In the genomic region with DNA sequence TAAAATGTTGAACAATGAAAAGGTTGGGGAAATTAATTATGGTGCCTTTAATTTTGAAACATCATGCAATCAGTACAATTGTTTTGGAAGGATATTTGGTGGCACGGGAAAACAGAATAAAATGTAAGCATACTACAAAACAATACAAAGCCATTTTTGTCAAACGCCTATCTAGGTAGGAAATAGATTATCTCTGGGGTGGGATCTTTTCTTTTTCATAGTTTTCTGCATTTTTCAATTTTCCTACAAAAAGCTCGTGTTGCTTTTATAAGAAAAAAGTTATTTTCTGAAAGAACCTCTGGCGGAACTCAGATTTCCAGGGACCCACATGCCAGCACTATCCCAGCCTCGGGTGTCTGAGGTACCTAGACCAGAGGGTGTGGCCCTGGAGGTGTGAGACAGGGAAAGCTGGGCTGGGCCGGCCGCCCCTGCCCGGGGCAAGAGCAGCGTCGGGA, we compare ENCODE assay signal across 8 cellular contexts. TPM values are rescaled to one million over a fixed set of nuclear protein-coding genes. Genes with fewer than 3 reads are reported as not detected.
DNase-seq lines count a peak whose midpoint lies in the region; ATAC-seq and TF ChIP-seq lines count a peak whose summit lies in the region.

No MANE protein-coding gene starts in this region.

- peak overlapping the region; percentile 80 for H4K91ac ChIP-seq in mesenchymal stem cell (ENCODE audit: low read length)

- H4K8ac ChIP-seq in mesenchymal stem cell (ENCODE audit: low read length), result peak overlapping the region; percentile 81

- no peaks in the 10 kb centered on the region for H3K36me3 ChIP-seq in heart right ventricle
- H3K36me3 ChIP-seq in breast epithelium, result no peaks in the 10 kb centered on the region
- no peaks in the 10 kb centered on the region for H3K36me3 ChIP-seq in mesenchymal stem cell (ENCODE audit: control insufficient read depth in 1 of 2, insufficient read depth in 2 of 2, low read depth in 1 of 2, low read length in 2 of 2)
- H3K36me3 ChIP-seq in urinary bladder (ENCODE audit: insufficient read depth), result no peaks in the 10 kb centered on the region

- H3K4ac ChIP-seq in mesenchymal stem cell (ENCODE audit: low read depth in 1 of 2, low read length in 2 of 2), result peak overlapping the region; percentile 77 to 95

- H3K14ac ChIP-seq in mesenchymal stem cell (ENCODE audit: low read length in 2 of 2), result peak overlapping the region in 1 of 2 experiments; percentile 61

- DNase-seq in heart right ventricle (no peak), Right ventricle myocardium superior (no peak), breast epithelium (ENCODE audit: low spot score in 2 of 2) (no peak), mesenchymal stem cell (no peak), posterior vena cava (ENCODE audit: low spot score) (no peak), EL (no peak)
- no peak for DNase-seq in activated CD4-positive, CD25-positive, alpha-beta regulatory T cell treated with anti-CD3 and anti-CD28 coated beads, Interleukin-2, amount 50 U/mL, for 72 hours

- peak overlapping the region in 9 of 10 donors; percentile 75 to 95 (median 89) for H3K27ac ChIP-seq in heart right ventricle
- peak overlapping the region; percentile 86 to 97 for H3K27ac ChIP-seq in breast epithelium
- H3K27ac ChIP-seq in mesenchymal stem cell (ENCODE audit: low read length, poor library complexity, severe bottlenecking), result no peak overlapping the region
- H3K27ac ChIP-seq in urinary bladder (ENCODE audit: low read depth), result peak overlapping the region; percentile 76

- TF ChIP-seq CTCF in heart right ventricle (IDR thresholded peaks at IDR 0.05) (no peak), breast epithelium (IDR thresholded peaks at IDR 0.05) (no peak)

- H3K9ac ChIP-seq in mesenchymal stem cell (ENCODE audit: low read length), result peak overlapping the region; percentile 84

- no peaks in the 10 kb centered on the region for H3K9me3 ChIP-seq in heart right ventricle
- no peaks in the 10 kb centered on the region for H3K9me3 ChIP-seq in breast epithelium
- H3K9me3 ChIP-seq in mesenchymal stem cell (ENCODE audit: control insufficient read depth, low read length), result no peaks in the 10 kb centered on the region

- peaks cover 2% of the 10 kb centered on the region for H3K79me1 ChIP-seq in mesenchymal stem cell (replicated peaks; ENCODE audit: low read length, poor library complexity, severe bottlenecking)

- peak overlapping the region; percentile 69 for H2BK5ac ChIP-seq in mesenchymal stem cell (ENCODE audit: low read depth, low read length, poor library complexity, severe bottlenecking)

- peak overlapping the region; percentile 42 for H2BK120ac ChIP-seq in mesenchymal stem cell (ENCODE audit: low read depth, low read length)

- H3K4me3 ChIP-seq in heart right ventricle (peak overlapping the region; percentile 26 to 90 (median 77)), breast epithelium (peak overlapping the region; percentile 76 to 82 (median 81)), mesenchymal stem cell (ENCODE audit: insufficient read depth in 1 of 2, low read depth in 1 of 2, low read length in 2 of 2) (peak overlapping the region; percentile 72 to 84), urinary bladder (ENCODE audit: low read depth, low read length) (peak overlapping the region; percentile 58)

- ATAC-seq in heart right ventricle (no peak), Right ventricle myocardium superior (ENCODE audit: poor library complexity) (no peak)

- H2AFZ ChIP-seq in mesenchymal stem cell (ENCODE audit: low read depth, low read length), result peak overlapping the region; percentile 85

- no peaks in the 10 kb centered on the region for H3K27me3 ChIP-seq in heart right ventricle
- H3K27me3 ChIP-seq in breast epithelium, result no peaks in the 10 kb centered on the region
- peaks cover 0 to 4% of the 10 kb centered on the region in 2 experiments for H3K27me3 ChIP-seq in mesenchymal stem cell (ENCODE audit: control insufficient read depth in 1 of 2, insufficient read depth in 1 of 2, low read length in 2 of 2)

- intact Hi-C loops in heart right ventricle (cut with DNase I) (loop anchor here in 4 of 10 donors (5.0 to 10.0 kb wide), 4 partner anchors 54 to 124 kb away; partner anchors contain the start of gene STRADA (in 1 of the 4)), Right ventricle myocardium superior (cut with DNase I) (no loop called here), breast epithelium (cut with DNase I; ENCODE audit: low total_unique reads) (no loop called here), posterior vena cava (cut with DNase I) (no loop called here)

- 10 to 15% methylated on average over 10 of the region's 10 CpGs for WGBS in heart right ventricle, 2 donors
- WGBS in mesenchymal stem cell, result 9% methylated on average over 8 of the region's 10 CpGs
- 9% methylated on average over 10 of the region's 10 CpGs for WGBS in urinary bladder

- H3K4me2 ChIP-seq in mesenchymal stem cell (ENCODE audit: low read length, poor library complexity, severe bottlenecking), result peak overlapping the region; percentile 100

- no peak for TF ChIP-seq POLR2A in breast epithelium (IDR thresholded peaks at IDR 0.05)

- peak overlapping the region; percentile 88 to 90 for H3K18ac ChIP-seq in mesenchymal stem cell (ENCODE audit: low read depth in 1 of 2, low read length in 2 of 2)

- no peak overlapping the region for H2BK12ac ChIP-seq in mesenchymal stem cell (ENCODE audit: low read length in 2 of 2)

- H3K23ac ChIP-seq in mesenchymal stem cell (ENCODE audit: low read length in 2 of 2), result no peak overlapping the region

- H2AK5ac ChIP-seq in mesenchymal stem cell (ENCODE audit: low read length, severe bottlenecking), result no peak overlapping the region

- peak overlapping the region; percentile 26 for H2BK15ac ChIP-seq in mesenchymal stem cell (ENCODE audit: low read depth, poor library complexity, severe bottlenecking)

- peaks cover 0 to 39% (median 34%) of the 10 kb centered on the region in 9 donors for H3K4me1 ChIP-seq in heart right ventricle
- H3K4me1 ChIP-seq in breast epithelium, result peaks cover 0 to 21% of the 10 kb centered on the region in 2 donors
- peaks cover 2% of the 10 kb centered on the region for H3K4me1 ChIP-seq in mesenchymal stem cell (ENCODE audit: control insufficient read depth, insufficient read depth, low read depth, low read length)
- H3K4me1 ChIP-seq in urinary bladder (ENCODE audit: insufficient read depth), result no peaks in the 10 kb centered on the region

RNA-seq across cellular contexts. Expression of gene MAP3K3, which starts 1.0 kb away (rescaled TPM):
- 10 to 100 TPM; 30.6 to 79.3 (median 50.3) TPM for total RNA-seq in heart right ventricle
- polyA plus RNA-seq in heart right ventricle, result 10 to 100 TPM; 21.1 to 29.4 TPM
- 31.3 TPM for total RNA-seq in Right ventricle myocardium superior
- 10 to 100 TPM; 44.9 to 60.0 (median 47.9) TPM for total RNA-seq in breast epithelium
- polyA plus RNA-seq in mesenchymal stem cell (2013, experiment 1 of 2), result 16.9 TPM
- 17.1 TPM for polyA plus RNA-seq in mesenchymal stem cell (2013, experiment 2 of 2)
- 40.5 TPM for total RNA-seq in urinary bladder
- 40.9 TPM for polyA plus RNA-seq in urinary bladder
- 10 to 100 TPM; 38.5 to 39.8 TPM for total RNA-seq in posterior vena cava

RNA-seq across cellular contexts. Expression of gene TACO1, which starts 20.6 kb away (rescaled TPM):
- 10 to 100 TPM; 37.2 to 51.4 (median 45.2) TPM for total RNA-seq in heart right ventricle
- 10 to 100 TPM; 33.1 to 52.3 TPM for polyA plus RNA-seq in heart right ventricle
- total RNA-seq in Right ventricle myocardium superior, result 43.1 TPM
- total RNA-seq in breast epithelium, result 10 to 100 TPM; 11.0 to 12.4 (median 11.1) TPM
- 15.9 TPM for polyA plus RNA-seq in mesenchymal stem cell (2013, experiment 1 of 2)
- 15.5 TPM for polyA plus RNA-seq in mesenchymal stem cell (2013, experiment 2 of 2)
- 6.7 TPM for total RNA-seq in urinary bladder
- 18.0 TPM for polyA plus RNA-seq in urinary bladder
- total RNA-seq in posterior vena cava, result 10 to 100 TPM; 11.6 to 14.3 TPM
